Comparison of ENCODE assay signal across 8 cellular contexts in genomic region chr22:41565403-41566054, GRCh38. TPM values are rescaled to one million over a fixed set of nuclear protein-coding genes. Genes with fewer than 3 reads are reported as not detected.
DNase-seq lines count a peak whose midpoint lies in the region; ATAC-seq, FAIRE-seq and TF ChIP-seq lines count a peak whose summit lies in the region.

No MANE protein-coding gene starts in this region.

- no peaks in the 10 kb centered on the region for H3K79me2 ChIP-seq in GM23338 (replicated peaks; ENCODE audit: insufficient read depth)

- H3F3A ChIP-seq in GM23338 (replicated peaks; ENCODE audit: low read depth), result no peaks in the 10 kb centered on the region

- H3K4me2 ChIP-seq in GM23338, result no peak overlapping the region

- ATAC-seq in GM23338 (no peak), GM21423 (IDR thresholded peaks at IDR 0.05; ENCODE audit: unreplicated experiment) (no peak), HG03460 (IDR thresholded peaks at IDR 0.05; ENCODE audit: unreplicated experiment) (no peak)

- FAIRE-seq in bronchial epithelial cell (lab: Jason Lieb, UNC), result peak; percentile 77

- no peaks in the 10 kb centered on the region for H3K36me3 ChIP-seq in GM23338 (ENCODE audit: insufficient read depth)
- H3K36me3 ChIP-seq in bronchial epithelial cell (ENCODE audit: control insufficient read depth, insufficient read depth, low read length), result no peaks in the 10 kb centered on the region
- H3K36me3 ChIP-seq in mesodermal cell (ENCODE audit: control insufficient read depth, insufficient read depth, low read length), result no peaks in the 10 kb centered on the region

- DNase-seq in GM23338 (ENCODE audit: low spot score), result no peak
- DNase-seq in NCI-H2171 treated with DMSO at 0.1 percent for 48 hours (lab: John Stamatoyannopoulos, UW), result peak; percentile 68
- DNase-seq in bronchial epithelial cell (ENCODE audit: low read depth), result peak; percentile 74
- DNase-seq in DMS79 (lab: John Stamatoyannopoulos, UW), result no peak
- no peak for DNase-seq in GM13977 (ENCODE audit: low spot score)

- H3K4me3 ChIP-seq in GM23338 (no peak overlapping the region), bronchial epithelial cell (ENCODE audit: low read depth, low read length) (no peak overlapping the region), mesodermal cell (ENCODE audit: extremely low read depth, insufficient read depth, low read length, poor library complexity, severe bottlenecking) (no peak overlapping the region)

- no peaks in the 10 kb centered on the region for H3K36me3 Mint-ChIP-seq in GM23338 (ENCODE audit: low read depth)

- H3K9me3 ChIP-seq in mesodermal cell (ENCODE audit: control insufficient read depth, low read length), result no peaks in the 10 kb centered on the region

- H3K4me1 Mint-ChIP-seq in GM23338, result peaks cover 28% of the 10 kb centered on the region

- no peaks in the 10 kb centered on the region for H3K9me2 ChIP-seq in GM23338 (ENCODE audit: insufficient read depth)

- no peaks in the 10 kb centered on the region for H4K20me1 ChIP-seq in GM23338 (replicated peaks; ENCODE audit: insufficient read depth)

- H3K27ac ChIP-seq in GM23338 (ENCODE audit: low read depth) (no peak overlapping the region), mesodermal cell (ENCODE audit: low read depth, low read length, severe bottlenecking) (peak overlapping the region; percentile 88)

- in situ Hi-C loops in GM13977 (cut with MboI; ENCODE audit: low pct_unique_long_range_greater_than_20kb, low sequenced_read_pairs, unreplicated experiment), result no loop called here

- TF ChIP-seq CTCF in GM23338 (conservative IDR thresholded peaks at IDR 0.05; ENCODE audit: low read depth in 2 of 2) (no peak), bronchial epithelial cell (IDR thresholded peaks at IDR 0.05; ENCODE audit: insufficient read depth, low read length, severe bottlenecking) (no peak), GM13977 (IDR thresholded peaks at IDR 0.05; ENCODE audit: extremely low read depth, insufficient read depth, missing control alignments) (no peak)

- 57 to 70% methylated on average over 5 to 7 of the region's 8 CpGs for WGBS in mesodermal cell (ENCODE audit: insufficient coverage in 2 of 2), 2 experiments

- H3K27me3 ChIP-seq in GM23338 (ENCODE audit: insufficient read depth) (no peaks in the 10 kb centered on the region), bronchial epithelial cell (ENCODE audit: control insufficient read depth, insufficient read depth, low read length) (peaks cover 8% of the 10 kb centered on the region)

- H3K27me3 Mint-ChIP-seq in GM23338 (ENCODE audit: insufficient read depth, low read depth, poor library complexity), result peaks cover 15% of the 10 kb centered on the region

- H3K4me1 ChIP-seq in GM23338 (ENCODE audit: insufficient read depth), result peaks cover 26% of the 10 kb centered on the region
- peaks cover 34% of the 10 kb centered on the region for H3K4me1 ChIP-seq in mesodermal cell (ENCODE audit: control insufficient read depth, insufficient read depth, low read length, poor library complexity, severe bottlenecking)

- no peak overlapping the region for H2AFZ ChIP-seq in GM23338

- no peak overlapping the region for H3K4me3 Mint-ChIP-seq in GM23338

- peak overlapping the region; percentile 56; the same call in 1 of the 2 replicates for H3K27ac Mint-ChIP-seq in GM23338

- no peaks in the 10 kb centered on the region for H3K9me3 Mint-ChIP-seq in GM23338

TF ChIP-seq in GM23338, 12 proteins besides CTCF, POLR2A, EP300 and RAD21 (continues in another document):
- TF ChIP-seq STAT1 (IDR thresholded peaks at IDR 0.05; ENCODE audit: unreplicated experiment) (no peak), CREB1 (CRISPR knock-in tag; IDR thresholded peaks at IDR 0.05; ENCODE audit: low read depth) (no peak)
- TF ChIP-seq, protein P1, sequence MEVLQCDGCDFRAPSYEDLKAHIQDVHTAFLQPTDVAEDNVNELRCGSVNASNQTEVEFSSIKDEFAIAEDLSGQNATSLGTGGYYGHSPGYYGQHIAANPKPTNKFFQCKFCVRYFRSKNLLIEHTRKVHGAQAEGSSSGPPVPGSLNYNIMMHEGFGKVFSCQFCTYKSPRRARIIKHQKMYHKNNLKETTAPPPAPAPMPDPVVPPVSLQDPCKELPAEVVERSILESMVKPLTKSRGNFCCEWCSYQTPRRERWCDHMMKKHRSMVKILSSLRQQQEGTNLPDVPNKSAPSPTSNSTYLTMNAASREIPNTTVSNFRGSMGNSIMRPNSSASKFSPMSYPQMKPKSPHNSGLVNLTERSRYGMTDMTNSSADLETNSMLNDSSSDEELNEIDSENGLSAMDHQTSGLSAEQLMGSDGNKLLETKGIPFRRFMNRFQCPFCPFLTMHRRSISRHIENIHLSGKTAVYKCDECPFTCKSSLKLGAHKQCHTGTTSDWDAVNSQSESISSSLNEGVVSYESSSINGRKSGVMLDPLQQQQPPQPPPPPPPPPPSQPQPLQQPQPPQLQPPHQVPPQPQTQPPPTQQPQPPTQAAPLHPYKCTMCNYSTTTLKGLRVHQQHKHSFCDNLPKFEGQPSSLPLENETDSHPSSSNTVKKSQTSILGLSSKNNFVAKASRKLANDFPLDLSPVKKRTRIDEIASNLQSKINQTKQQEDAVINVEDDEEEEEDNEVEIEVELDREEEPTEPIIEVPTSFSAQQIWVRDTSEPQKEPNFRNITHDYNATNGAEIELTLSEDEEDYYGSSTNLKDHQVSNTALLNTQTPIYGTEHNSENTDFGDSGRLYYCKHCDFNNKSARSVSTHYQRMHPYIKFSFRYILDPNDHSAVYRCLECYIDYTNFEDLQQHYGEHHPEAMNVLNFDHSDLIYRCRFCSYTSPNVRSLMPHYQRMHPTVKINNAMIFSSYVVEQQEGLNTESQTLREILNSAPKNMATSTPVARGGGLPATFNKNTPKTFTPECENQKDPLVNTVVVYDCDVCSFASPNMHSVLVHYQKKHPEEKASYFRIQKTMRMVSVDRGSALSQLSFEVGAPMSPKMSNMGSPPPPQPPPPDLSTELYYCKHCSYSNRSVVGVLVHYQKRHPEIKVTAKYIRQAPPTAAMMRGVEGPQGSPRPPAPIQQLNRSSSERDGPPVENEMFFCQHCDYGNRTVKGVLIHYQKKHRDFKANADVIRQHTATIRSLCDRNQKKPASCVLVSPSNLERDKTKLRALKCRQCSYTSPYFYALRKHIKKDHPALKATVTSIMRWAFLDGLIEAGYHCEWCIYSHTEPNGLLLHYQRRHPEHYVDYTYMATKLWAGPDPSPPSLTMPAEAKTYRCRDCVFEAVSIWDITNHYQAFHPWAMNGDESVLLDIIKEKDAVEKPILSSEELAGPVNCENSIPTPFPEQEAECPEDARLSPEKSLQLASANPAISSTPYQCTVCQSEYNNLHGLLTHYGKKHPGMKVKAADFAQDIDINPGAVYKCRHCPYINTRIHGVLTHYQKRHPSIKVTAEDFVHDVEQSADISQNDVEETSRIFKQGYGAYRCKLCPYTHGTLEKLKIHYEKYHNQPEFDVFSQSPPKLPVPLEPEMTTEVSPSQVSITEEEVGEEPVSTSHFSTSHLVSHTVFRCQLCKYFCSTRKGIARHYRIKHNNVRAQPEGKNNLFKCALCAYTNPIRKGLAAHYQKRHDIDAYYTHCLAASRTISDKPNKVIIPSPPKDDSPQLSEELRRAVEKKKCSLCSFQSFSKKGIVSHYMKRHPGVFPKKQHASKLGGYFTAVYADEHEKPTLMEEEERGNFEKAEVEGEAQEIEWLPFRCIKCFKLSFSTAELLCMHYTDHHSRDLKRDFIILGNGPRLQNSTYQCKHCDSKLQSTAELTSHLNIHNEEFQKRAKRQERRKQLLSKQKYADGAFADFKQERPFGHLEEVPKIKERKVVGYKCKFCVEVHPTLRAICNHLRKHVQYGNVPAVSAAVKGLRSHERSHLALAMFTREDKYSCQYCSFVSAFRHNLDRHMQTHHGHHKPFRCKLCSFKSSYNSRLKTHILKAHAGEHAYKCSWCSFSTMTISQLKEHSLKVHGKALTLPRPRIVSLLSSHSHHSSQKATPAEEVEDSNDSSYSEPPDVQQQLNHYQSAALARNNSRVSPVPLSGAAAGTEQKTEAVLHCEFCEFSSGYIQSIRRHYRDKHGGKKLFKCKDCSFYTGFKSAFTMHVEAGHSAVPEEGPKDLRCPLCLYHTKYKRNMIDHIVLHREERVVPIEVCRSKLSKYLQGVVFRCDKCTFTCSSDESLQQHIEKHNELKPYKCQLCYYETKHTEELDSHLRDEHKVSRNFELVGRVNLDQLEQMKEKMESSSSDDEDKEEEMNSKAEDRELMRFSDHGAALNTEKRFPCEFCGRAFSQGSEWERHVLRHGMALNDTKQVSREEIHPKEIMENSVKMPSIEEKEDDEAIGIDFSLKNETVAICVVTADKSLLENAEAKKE (CRISPR knock-in tag; IDR thresholded peaks at IDR 0.05), result no peak

RNA-seq across cellular contexts. Expression of gene CSDC2, which starts 4.7 kb away (rescaled TPM):
- 0.35 and 0.47 TPM in 2 replicates for total RNA-seq in GM23338 (2014; rRNA removed; shearing (Covaris generic))
- polyA plus RNA-seq in GM23338 (2016; fragmentation: Nextera tagmentation; extraction: Ambion mirVana), result 0.45 and 0.50 TPM in 2 replicates
- total RNA-seq in bronchial epithelial cell, result under 0.01 TPM in 1 of 2 replicates, not detected in the other
- polyA plus RNA-seq in mesodermal cell (2013, experiment 1 of 2), result 2.9 TPM
- polyA plus RNA-seq in mesodermal cell (2013, experiment 2 of 2), result 3.0 TPM

RNA-seq across cellular contexts. Expression of gene POLR3H, which starts 21.3 kb away (rescaled TPM):
- 18.6 and 19.0 TPM in 2 replicates for total RNA-seq in GM23338 (2014; rRNA removed; shearing (Covaris generic))
- polyA plus RNA-seq in GM23338 (2016; fragmentation: Nextera tagmentation; extraction: Ambion mirVana), result 26.5 and 28.7 TPM in 2 replicates
- total RNA-seq in bronchial epithelial cell, result 14.3 and 28.2 TPM in 2 replicates
- polyA plus RNA-seq in mesodermal cell (2013, experiment 1 of 2), result 13.3 TPM
- polyA plus RNA-seq in mesodermal cell (2013, experiment 2 of 2), result 14.7 TPM

RNA-seq across cellular contexts. Expression of gene PMM1, which starts 24.1 kb away (rescaled TPM):
- total RNA-seq in GM23338 (2014; rRNA removed; shearing (Covaris generic)), result 8.7 and 12.1 TPM in 2 replicates
- polyA plus RNA-seq in GM23338 (2016; fragmentation: Nextera tagmentation; extraction: Ambion mirVana), result 9.9 TPM in 2 replicates
- total RNA-seq in bronchial epithelial cell, result 17.4 and 23.6 TPM in 2 replicates
- polyA plus RNA-seq in mesodermal cell (2013, experiment 1 of 2), result 31.0 TPM
- 31.7 TPM for polyA plus RNA-seq in mesodermal cell (2013, experiment 2 of 2)

RNA-seq across cellular contexts. Expression of gene DESI1, which starts 55.3 kb away (rescaled TPM):
- 40.4 and 53.8 TPM in 2 replicates for total RNA-seq in GM23338 (2014; rRNA removed; shearing (Covaris generic))
- 33.7 and 37.9 TPM in 2 replicates for polyA plus RNA-seq in GM23338 (2016; fragmentation: Nextera tagmentation; extraction: Ambion mirVana)
- 10.8 and 17.5 TPM in 2 replicates for total RNA-seq in bronchial epithelial cell
- polyA plus RNA-seq in mesodermal cell (2013, experiment 1 of 2), result 26.3 TPM
- polyA plus RNA-seq in mesodermal cell (2013, experiment 2 of 2), result 25.5 TPM

RNA-seq across cellular contexts. Expression of gene XRCC6, which starts 55.6 kb away (rescaled TPM):
- 495 and 498 TPM in 2 replicates for total RNA-seq in GM23338 (2014; rRNA removed; shearing (Covaris generic))
- 351 and 352 TPM in 2 replicates for polyA plus RNA-seq in GM23338 (2016; fragmentation: Nextera tagmentation; extraction: Ambion mirVana)
- total RNA-seq in bronchial epithelial cell, result 229 and 266 TPM in 2 replicates
- 435 TPM for polyA plus RNA-seq in mesodermal cell (2013, experiment 1 of 2)
- polyA plus RNA-seq in mesodermal cell (2013, experiment 2 of 2), result 410 TPM

Comparison
In these comparisons a context has a peak if more than half of its experiments do, and no peak if none do; other contexts are left out.
1. DNase-seq: peak in NCI-H2171 treated with DMSO at 0.1 percent for 48 hours (single experiment) and bronchial epithelial cell (single experiment); none in GM23338 (single experiment), DMS79 (single experiment) and GM13977 (single experiment).